11 cellular contexts compared by ENCODE assay signal in the genomic region with DNA sequence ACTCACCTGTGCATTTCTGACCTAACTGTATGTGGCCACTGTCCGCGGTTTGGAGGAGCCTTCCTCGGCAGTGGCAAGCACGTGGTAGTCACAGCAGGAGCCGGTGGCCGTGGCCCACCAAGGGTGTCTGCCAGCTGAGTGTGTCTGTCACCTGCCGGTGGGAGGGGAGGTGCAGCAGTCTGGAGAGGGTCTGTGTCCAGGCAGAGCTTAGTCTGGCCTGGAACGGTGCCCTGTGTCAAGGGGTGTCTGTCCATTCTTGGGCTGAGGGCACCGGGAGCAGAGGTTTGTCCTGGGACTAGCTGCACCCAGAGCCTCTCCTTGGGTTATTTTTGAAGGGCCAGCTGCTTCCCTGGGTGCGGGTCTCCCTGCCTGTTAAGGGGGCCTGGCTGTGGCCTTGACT. TPM values are rescaled to one million over a fixed set of nuclear protein-coding genes. Genes with fewer than 3 reads are reported as not detected.
DNase-seq lines count a peak whose midpoint lies in the region; ATAC-seq, FAIRE-seq and TF ChIP-seq lines count a peak whose summit lies in the region.
"Had no signal": no experiment of that assay in that cellular context is flagged by ENCODE, and none has a peak within 500 bp of the region (broad histone marks: within the 10 kb centered on the region; RNA-seq: fewer than 3 reads in every experiment).

No MANE protein-coding gene starts in this region.

- SMC1A ChIA-PET in GM12878 (lab: Charles Lee; ENCODE audit: uncharacterized antibody, unreplicated experiment) = interaction anchor here (1.0 to 4.7 kb wide), 2 partner anchors 16 to 74 kb away, joined by 3 to 27 read pairs; no protein-coding TSS in a partner anchor

- TF ChIP-seq EP300 in GM12878 (IDR thresholded peaks at IDR 0.05; ENCODE audit: borderline replicate concordance in 1 of 2, control insufficient read depth in 1 of 2, low read depth in 2 of 2, low read length in 2 of 2) (no peak), transverse colon (IDR thresholded peaks at IDR 0.05; ENCODE audit: low read depth) (no peak)

- peak overlapping the region; percentile 99 for H3K27ac Mint-ChIP-seq in activated naive CD4-positive, alpha-beta T cell treated with anti-CD3 and anti-CD28 coated beads for 36 hours

- H3K36me3 Mint-ChIP-seq in activated naive CD4-positive, alpha-beta T cell treated with anti-CD3 and anti-CD28 coated beads for 36 hours (ENCODE audit: low read depth) = peaks cover 66% of the 10 kb centered on the region

- TF ChIP-seq POLR2A in GM12878 (IDR thresholded peaks at IDR 0.05; ENCODE audit: low read depth, low read length) = no peak; the same call in none of the 2 replicates
- TF ChIP-seq POLR2A in transverse colon (IDR thresholded peaks at IDR 0.05) = no peak

- peaks cover 15 to 25% of the 10 kb centered on the region in 2 experiments for H3K36me3 ChIP-seq in GM12878 (ENCODE audit: control insufficient read depth in 2 of 2, insufficient read depth in 2 of 2, low read length in 1 of 2)
- peaks cover 53% of the 10 kb centered on the region for H3K36me3 ChIP-seq in muscle layer of colon (ENCODE audit: insufficient read depth, low read length)
- H3K36me3 ChIP-seq in transverse colon = no peaks in the 10 kb centered on the region

- ATAC-seq in GM12878 (no peak), HG02885 (IDR thresholded peaks at IDR 0.05; ENCODE audit: poor library complexity, unreplicated experiment) (no peak)
- ATAC-seq: body of pancreas, K562 had no signal

- POLR2A ChIA-PET in GM12878 (lab: Charles Lee) = interaction anchor here (3.1 kb wide), 1 partner anchor 97 kb away, joined by 12 read pairs; no protein-coding TSS in a partner anchor

- H4K20me1 ChIP-seq in GM12878 (ENCODE audit: control insufficient read depth, insufficient read depth) = peaks cover 11% of the 10 kb centered on the region

- FAIRE-seq in GM12878 (lab: Jason Lieb, UNC) = no peak

- no peak for TF ChIP-seq RAD21 in GM12878 (IDR thresholded peaks at IDR 0.05; ENCODE audit: insufficient read depth, low read depth, low read length)

- H3K4me2 ChIP-seq in GM12878 (ENCODE audit: control insufficient read depth, insufficient read depth) = peak overlapping the region; percentile 99

- intact Hi-C loops in activated naive CD4-positive, alpha-beta T cell treated with anti-CD3 and anti-CD28 coated beads for 36 hours (cut with micrococcal nuclease) = loop anchor here (5.0 to 10.0 kb wide), 3 partner anchors 1009 to 1769 kb away; a partner anchor contains a TSS
- intact Hi-C loops in GM12878 (cut with micrococcal nuclease; ENCODE audit: unreplicated experiment) = loop anchor here (5.0 to 10.0 kb wide), 2 partner anchors 221 to 289 kb away; no protein-coding TSS in a partner anchor
- intact Hi-C loops in transverse colon (cut with DNase I; ENCODE audit: low total_unique reads) = loop anchor here (5.0 kb wide), 2 partner anchors 46 to 86 kb away; no protein-coding TSS in a partner anchor

- H3K79me2 ChIP-seq in GM12878 (ENCODE audit: control insufficient read depth, insufficient read depth, low read length) = peaks cover 95% of the 10 kb centered on the region

- in situ Hi-C loops in GM12878 (cut with MboI) (loop anchor here (10.0 to 25.0 kb wide), 4 partner anchors 289 to 1609 kb away; a partner anchor contains a TSS), transverse colon (cut with MboI; ENCODE audit: low pct_ligation_motif_present in 1 of 4, low pct_unique_long_range_greater_than_20kb in 1 of 4, low sequenced_read_pairs in 3 of 4) (loop anchor here in 2 of 4 donors (25.0 kb wide), 3 partner anchors 191 to 816 kb away; a partner anchor contains a TSS)

- DNase-seq in activated naive CD4-positive, alpha-beta T cell treated with anti-CD3 and anti-CD28 coated beads for 36 hours = no peak
- DNase-seq in activated naive CD4-positive, alpha-beta T cell treated with Interleukin-2 at 50 U/mL for 16 hours = no peak
- DNase-seq in GM12878 (ENCODE audit: low read depth, low spot score) = no peak
- no peak for DNase-seq in transverse colon
- DNase-seq in NCI-H187 (lab: John Stamatoyannopoulos, UW) = no peak
- DNase-seq in stimulated activated CD4-positive, alpha-beta T cell treated with anti-CD3 and anti-CD28 coated beads, Interleukin-2, amount 100 ng/mL, for 24 hours = no peak
- DNase-seq: NCI-H748 treated with DMSO at 0.1 percent for 48 hours had no signal

- H3K4me3 Mint-ChIP-seq in activated naive CD4-positive, alpha-beta T cell treated with anti-CD3 and anti-CD28 coated beads for 36 hours = no peak overlapping the region

- no peak overlapping the region for H3K4me3 ChIP-seq in GM12878
- H3K4me3 ChIP-seq in muscle layer of colon (ENCODE audit: low read depth in 1 of 2, low read length in 2 of 2) = peak overlapping the region; percentile 33 to 85
- no peak overlapping the region for H3K4me3 ChIP-seq in transverse colon
- H3K4me3 ChIP-seq: body of pancreas, K562 had no signal

- H3K4me1 ChIP-seq in GM12878 (ENCODE audit: control insufficient read depth, insufficient read depth, low read length) (peaks cover 67% of the 10 kb centered on the region), muscle layer of colon (ENCODE audit: insufficient read depth, low read length) (peaks cover 92% of the 10 kb centered on the region), transverse colon (peaks cover 32 to 92% (median 71%) of the 10 kb centered on the region in 4 donors)

- no peaks in the 10 kb centered on the region for H3K9me3 ChIP-seq in GM12878 (replicated peaks; ENCODE audit: control insufficient read depth, insufficient read depth, low read length)
- H3K9me3 ChIP-seq in muscle layer of colon (ENCODE audit: low read length) = no peaks in the 10 kb centered on the region
- no peaks in the 10 kb centered on the region for H3K9me3 ChIP-seq in transverse colon
- H3K9me3 ChIP-seq: body of pancreas had no signal

- H3K9me3 Mint-ChIP-seq in activated naive CD4-positive, alpha-beta T cell treated with anti-CD3 and anti-CD28 coated beads for 36 hours = no peaks in the 10 kb centered on the region

- no TSS peak for BruUV-seq in GM12878 (replicated peaks; lab: Mats Ljungman, UMichigan)

- CTCF ChIA-PET in activated naive CD4-positive, alpha-beta T cell treated with anti-CD3 and anti-CD28 coated beads for 36 hours (lab: Charles Lee) = no interaction called here
- CTCF ChIA-PET in GM12878 (lab: Yijun Ruan, JAX) = interaction anchor here (0.5 to 1.0 kb wide), 4 partner anchors 16 to 97 kb away, joined by 3 read pairs; no protein-coding TSS in a partner anchor

- WGBS in GM12878 (ENCODE audit: insufficient coverage, insufficient replicate concordance, low lambda C conversion rate, missing lambda C conversion rate) = 79% methylated on average over 10 of the region's 10 CpGs
- WGBS in transverse colon (ENCODE audit: low coverage in 1 of 2), 2 donors = 94% methylated on average over 9 of the region's 10 CpGs; no CpG with 5 or more reads in 1 of the 2 donors

- peaks cover 80% of the 10 kb centered on the region for H3K4me1 Mint-ChIP-seq in activated naive CD4-positive, alpha-beta T cell treated with anti-CD3 and anti-CD28 coated beads for 36 hours (ENCODE audit: low read depth)

- no peak overlapping the region for H2AFZ ChIP-seq in GM12878 (ENCODE audit: control insufficient read depth, low read depth, low read length)

- TF ChIP-seq CTCF in GM12878 (IDR thresholded peaks at IDR 0.05 in 2 of 3, conservative IDR thresholded peaks at IDR 0.05 in 1 of 3; ENCODE audit: control insufficient read depth in 2 of 3, extremely low read depth in 1 of 3, insufficient read depth in 1 of 3, low read depth in 3 of 3, low read length in 3 of 3) (no peak), transverse colon (IDR thresholded peaks at IDR 0.05) (no peak)

- H3K9ac ChIP-seq in GM12878 (ENCODE audit: control insufficient read depth, insufficient read depth, low read length) (no peak overlapping the region), muscle layer of colon (ENCODE audit: low read length) (peak overlapping the region; percentile 98)

- H3K27me3 ChIP-seq in GM12878 (replicated peaks in 1 of 2; ENCODE audit: control insufficient read depth in 2 of 2, insufficient read depth in 2 of 2, low read length in 1 of 2) (no peaks in the 10 kb centered on the region), muscle layer of colon (ENCODE audit: control insufficient read depth in 1 of 2, insufficient read depth in 2 of 2, low read length in 2 of 2) (no peaks in the 10 kb centered on the region), transverse colon (no peaks in the 10 kb centered on the region)
- H3K27me3 ChIP-seq: body of pancreas had no signal

- RAD21 ChIA-PET in GM12878 (lab: Charles Lee; ENCODE audit: unreplicated experiment) = interaction anchor here (1.0 to 1.8 kb wide), 2 partner anchors 96 to 100 kb away, joined by 3 to 5 read pairs; no protein-coding TSS in a partner anchor

- H3K27me3 Mint-ChIP-seq in activated naive CD4-positive, alpha-beta T cell treated with anti-CD3 and anti-CD28 coated beads for 36 hours (ENCODE audit: low read depth) = no peaks in the 10 kb centered on the region

- H3K27ac ChIP-seq in GM12878 (ENCODE audit: control insufficient read depth, insufficient read depth) (peak overlapping the region; percentile 97), muscle layer of colon (ENCODE audit: low read depth, low read length) (peak overlapping the region; percentile 94), transverse colon (peak overlapping the region; percentile 92 to 95 (median 93))

RNA-seq across cellular contexts. Expression of a gene that starts 5.0 kb away (rescaled TPM):
- 10 to 100 TPM; 60.3 to 63.1 TPM for total RNA-seq in activated naive CD4-positive, alpha-beta T cell treated with anti-CD3 and anti-CD28 coated beads for 36 hours
- total RNA-seq in GM12878 (2013; cell fraction: nucleolus; rRNA removed) = 58.6 and 73.2 TPM in 2 replicates
- 68.6 and 79.7 TPM in 2 replicates for total RNA-seq in GM12878 (2014; rRNA removed)
- total RNA-seq in GM12878 (2014; rRNA removed; fragmentation: Illumina TruSeq; extraction: Trizol) = 23.2 and 27.5 TPM in 2 replicates
- 102 and 104 TPM in 2 replicates for total RNA-seq in GM12878 (2021)
- polyA plus RNA-seq in GM12878 (2011; ENCODE audit: low read depth) = 37.7 TPM
- 29.9 and 57.3 TPM in 2 replicates for polyA plus RNA-seq in GM12878 (2011; rRNA removed)
- 90.6 and 104 TPM in 2 replicates for polyA plus RNA-seq in GM12878 (2011; cell fraction: cytosol; rRNA removed)
- polyA plus RNA-seq in GM12878 (2011; cell fraction: nucleus; rRNA removed) = 86.7 and 88.5 TPM in 2 replicates
- polyA plus RNA-seq in GM12878 (2012) = 96.5 and 121 TPM in 2 replicates
- 4.3 and 22.9 TPM in 2 replicates for polyA plus RNA-seq in GM12878 (2014; fragmentation: Illumina TruSeq; extraction: Trizol)
- polyA plus RNA-seq in GM12878 (2014; fragmentation: Nextera tagmentation; extraction: Ambion mirVana) = 1 to 10 TPM in 1 of 2 experiments, under 1 TPM in 1; 0.32 to 1.3 TPM
- 118 and 127 TPM in 2 replicates for polyA plus RNA-seq in GM12878 (2014; rRNA removed)
- 10 to 100 TPM; 10.4 to 13.2 TPM for polyA plus RNA-seq in GM12878 (2016; fragmentation: Nextera tagmentation; extraction: Ambion mirVana)
- polyA minus RNA-seq in GM12878 (2011; rRNA and poly(A)+ RNA removed) = 24.3 and 61.6 TPM in 2 replicates
- 39.3 and 39.8 TPM in 2 replicates for polyA minus RNA-seq in GM12878 (2011; cell fraction: cytosol; rRNA and poly(A)+ RNA removed)
- polyA minus RNA-seq in GM12878 (2011; cell fraction: nucleus; rRNA and poly(A)+ RNA removed) = 16.6 and 21.1 TPM in 2 replicates
- total RNA-seq in transverse colon = 10 to 100 TPM; 26.5 to 37.4 (median 30.4) TPM

RNA-seq across cellular contexts. Expression of a gene that starts 45.2 kb away (rescaled TPM):
- total RNA-seq in activated naive CD4-positive, alpha-beta T cell treated with anti-CD3 and anti-CD28 coated beads for 36 hours = 10 to 100 TPM; 45.6 to 46.5 TPM
- total RNA-seq in GM12878 (2013; cell fraction: nucleolus; rRNA removed) = 53.1 and 64.9 TPM in 2 replicates
- total RNA-seq in GM12878 (2014; rRNA removed) (38.4 and 39.1 TPM in 2 replicates), GM12878 (2014; rRNA removed; fragmentation: Illumina TruSeq; extraction: Trizol) (41.9 and 44.1 TPM in 2 replicates), GM12878 (2021) (34.2 and 36.1 TPM in 2 replicates), transverse colon (10 to 100 TPM in 3 of 4 donors, 1 to 10 TPM in 1; 5.6 to 29.9 (median 15.2) TPM)
- polyA plus RNA-seq in GM12878 (2011; ENCODE audit: low read depth) = 27.0 TPM
- polyA plus RNA-seq in GM12878 (2011; rRNA removed) (28.7 and 33.1 TPM in 2 replicates), GM12878 (2014; fragmentation: Illumina TruSeq; extraction: Trizol) (50.0 and 54.4 TPM in 2 replicates), GM12878 (2014; fragmentation: Nextera tagmentation; extraction: Ambion mirVana) (100 to 1,000 TPM in 1 of 2 experiments, 10 to 100 TPM in 1; 93.0 to 107 TPM), GM12878 (2014; rRNA removed) (30.7 and 38.9 TPM in 2 replicates), GM12878 (2016; fragmentation: Nextera tagmentation; extraction: Ambion mirVana) (10 to 100 TPM; 83.1 to 91.3 TPM)
- 46.0 and 95.5 TPM in 2 replicates for polyA plus RNA-seq in GM12878 (2011; cell fraction: cytosol; rRNA removed)
- polyA plus RNA-seq in GM12878 (2011; cell fraction: nucleus; rRNA removed) = 109 and 137 TPM in 2 replicates
- 29.3 and 29.4 TPM in 2 replicates for polyA plus RNA-seq in GM12878 (2012)
- polyA minus RNA-seq in GM12878 (2011; rRNA and poly(A)+ RNA removed) = 45.1 and 67.6 TPM in 2 replicates
- 11.0 and 17.0 TPM in 2 replicates for polyA minus RNA-seq in GM12878 (2011; cell fraction: cytosol; rRNA and poly(A)+ RNA removed)
- polyA minus RNA-seq in GM12878 (2011; cell fraction: nucleus; rRNA and poly(A)+ RNA removed) = 63.8 and 74.1 TPM in 2 replicates

Comparison
In these comparisons a context has a peak if more than half of its experiments do, and no peak if none do; other contexts are left out.
1. H3K4me3 ChIP-seq: peak in muscle layer of colon (2 of 2); none in GM12878 (single experiment) and transverse colon (0 of 4).
2. Peak in every context shown above with its lines, with median percentiles within 50 percentile points of each other: H3K27ac ChIP-seq.